Comparison of ENCODE assay signal across 11 cellular contexts in genomic region chr17:21020622-21021021, GRCh38. TPM values are rescaled to one million over a fixed set of nuclear protein-coding genes. Genes with fewer than 3 reads are reported as not detected.
DNase-seq lines count a peak whose midpoint lies in the region; ATAC-seq, FAIRE-seq and TF ChIP-seq lines count a peak whose summit lies in the region.
"Had no signal": no experiment of that assay in that cellular context is flagged by ENCODE, and none has a peak within 500 bp of the region (broad histone marks: within the 10 kb centered on the region; RNA-seq: fewer than 3 reads in every experiment).

No MANE protein-coding gene starts in this region.

- intact Hi-C loops in vagina (cut with DNase I) = no loop called here

- peaks cover 30 to 66% (median 47%) of the 10 kb centered on the region in 10 experiments; a peak in 19 of 20 replicates for H3K4me1 ChIP-seq in BLaER1 treated with 17β-estradiol and CSF1 and Interleukin-3, amounts not matched to agents 10 nM and 100 nM
- H3K4me1 ChIP-seq in trophoblast cell (ENCODE audit: control insufficient read depth in 1 of 2, insufficient read depth in 2 of 2, low read length in 2 of 2) (no peaks in the 10 kb centered on the region), vagina (peaks cover 47% of the 10 kb centered on the region)

- no peak overlapping the region for H3K23ac ChIP-seq in trophoblast cell (ENCODE audit: low read length)

- peaks cover 100% of the 10 kb centered on the region in 11 experiments for H4K20me1 ChIP-seq in BLaER1 treated with 17β-estradiol and CSF1 and Interleukin-3, amounts not matched to agents 10 nM and 100 nM

- H2BK5ac ChIP-seq in trophoblast cell (ENCODE audit: low read depth, low read length, poor library complexity) = no peak overlapping the region

- no peaks in the 10 kb centered on the region for H3K79me1 ChIP-seq in trophoblast cell (ENCODE audit: low read length)

- peak overlapping the region; percentile 41 for H3K4ac ChIP-seq in trophoblast cell (ENCODE audit: low read depth, low read length)

- no peaks in the 10 kb centered on the region for H3K9me3 ChIP-seq in BLaER1 treated with 17β-estradiol and CSF1 and Interleukin-3, amounts not matched to agents 10 nM and 100 nM (replicated peaks in 1 of 11)
- H3K9me3 ChIP-seq in trophoblast cell (ENCODE audit: insufficient read depth, low read depth, low read length) = peaks cover 3% of the 10 kb centered on the region
- no peaks in the 10 kb centered on the region for H3K9me3 ChIP-seq in vagina
- H3K9me3 ChIP-seq: stomach had no signal

- H3K36me3 ChIP-seq in BLaER1 treated with 17β-estradiol and CSF1 and Interleukin-3, amounts not matched to agents 10 nM and 100 nM = peaks cover 98 to 100% (median 99%) of the 10 kb centered on the region in 11 experiments
- H3K36me3 ChIP-seq in trophoblast cell (ENCODE audit: control insufficient read depth in 1 of 2, insufficient read depth in 2 of 2, low read length in 2 of 2) (peaks cover 61 to 77% of the 10 kb centered on the region in 2 experiments), vagina (peaks cover 3 to 81% of the 10 kb centered on the region in 2 donors)

- TF ChIP-seq POLR2A in vagina (IDR thresholded peaks at IDR 0.05) = no peak

- no peak overlapping the region for H2BK120ac ChIP-seq in trophoblast cell (ENCODE audit: insufficient read depth, low read length, poor library complexity)

- no peak for TF ChIP-seq CTCF in vagina (IDR thresholded peaks at IDR 0.05)

- peak overlapping the region in 2 of 10 experiments; percentile 4 to 32; a peak in 2 of 20 replicates for H3K4me3 ChIP-seq in BLaER1 treated with 17β-estradiol and CSF1 and Interleukin-3, amounts not matched to agents 10 nM and 100 nM
- H3K4me3 ChIP-seq in trophoblast cell (ENCODE audit: low read depth, low read length) (no peak overlapping the region), vagina (no peak overlapping the region)
- H3K4me3 ChIP-seq: hepatocyte, PC-9, stomach had no signal

- H4K12ac ChIP-seq in trophoblast cell (ENCODE audit: low read depth, low read length) = no peak overlapping the region

- H3K27ac ChIP-seq in BLaER1 treated with 17β-estradiol and CSF1 and Interleukin-3, amounts not matched to agents 10 nM and 100 nM = peak overlapping the region in 6 of 11 experiments; percentile 5 to 20 (median 12); a peak in 4 of 22 replicates
- H3K27ac ChIP-seq in cingulate gyrus (ENCODE audit: low read depth, low read length) (peak overlapping the region; percentile 57), trophoblast cell (ENCODE audit: low read depth, low read length) (no peak overlapping the region), vagina (no peak overlapping the region)
- H3K27ac ChIP-seq: hepatocyte, PC-9 had no signal

- H2BK12ac ChIP-seq in trophoblast cell (ENCODE audit: low read length) = no peak overlapping the region

- peak overlapping the region in 8 of 11 experiments; percentile 2 to 58 (median 32); a peak in 11 of 22 replicates for H3K9ac ChIP-seq in BLaER1 treated with 17β-estradiol and CSF1 and Interleukin-3, amounts not matched to agents 10 nM and 100 nM
- H3K9ac ChIP-seq in trophoblast cell (ENCODE audit: low read length) = no peak overlapping the region

- no peak overlapping the region for H4K8ac ChIP-seq in trophoblast cell (ENCODE audit: low read depth, low read length)

- H3K4me2 ChIP-seq in BLaER1 treated with 17β-estradiol and CSF1 and Interleukin-3, amounts not matched to agents 10 nM and 100 nM = peak overlapping the region in 9 of 11 experiments; percentile 8 to 84 (median 70); a peak in 17 of 22 replicates
- H3K4me2 ChIP-seq in trophoblast cell (ENCODE audit: low read length) = no peak overlapping the region
- H3K4me2 ChIP-seq: hepatocyte, PC-9 had no signal

- no peak overlapping the region for H2AFZ ChIP-seq in trophoblast cell (ENCODE audit: insufficient read depth, low read length, poor library complexity)
- H2AFZ ChIP-seq: hepatocyte, PC-9 had no signal

- no peak overlapping the region for H3K18ac ChIP-seq in trophoblast cell (ENCODE audit: low read length)

- DNase-seq in trophoblast cell (no peak), frontal cortex (ENCODE audit: low spot score in 2 of 2) (no peak), vagina (ENCODE audit: extremely low spot score in 2 of 2) (no peak), GOT3 (lab: John Stamatoyannopoulos, UW) (no peak), DMS153 treated with DMSO at 0.1 percent for 48 hours (lab: John Stamatoyannopoulos, UW; ENCODE audit: unreplicated experiment) (no peak)
- DNase-seq: PC-9 had no signal

- no CpG with 5 or more reads among the region's 10 CpGs for WGBS in trophoblast cell (ENCODE audit: extremely low coverage, insufficient coverage, insufficient read length)

- H3K14ac ChIP-seq in trophoblast cell (ENCODE audit: low read length) = no peak overlapping the region

- no peak overlapping the region for H4K91ac ChIP-seq in trophoblast cell (ENCODE audit: low read depth, low read length)

- ATAC-seq in GM21390 (IDR thresholded peaks at IDR 0.05; ENCODE audit: unreplicated experiment) = peak; percentile 28

- H3K79me2 ChIP-seq in trophoblast cell (ENCODE audit: control insufficient read depth, insufficient read depth, low read length, poor library complexity) = peaks cover 23% of the 10 kb centered on the region

- no peak overlapping the region for H2AK5ac ChIP-seq in trophoblast cell (ENCODE audit: low read length)

- H3K27me3 ChIP-seq in BLaER1 treated with 17β-estradiol and CSF1 and Interleukin-3, amounts not matched to agents 10 nM and 100 nM = no peaks in the 10 kb centered on the region
- H3K27me3 ChIP-seq in trophoblast cell (ENCODE audit: insufficient read depth, low read length) (no peaks in the 10 kb centered on the region), vagina (no peaks in the 10 kb centered on the region)
- H3K27me3 ChIP-seq: hepatocyte, stomach had no signal

- no peak for FAIRE-seq in frontal cortex (lab: Jason Lieb, UNC)

RNA-seq across cellular contexts. Expression of gene USP22, which starts 22.2 kb away (rescaled TPM):
- polyA plus RNA-seq in trophoblast cell (2013) = 114 and 115 TPM in 2 replicates
- total RNA-seq in frontal cortex = 378 TPM
- 79.1 TPM for total RNA-seq in vagina

Comparison
In these comparisons a context has a peak if more than half of its experiments do, and no peak if none do; other contexts are left out.
1. H3K27ac ChIP-seq: peak in BLaER1 treated with 17β-estradiol and CSF1 and Interleukin-3, amounts not matched to agents 10 nM and 100 nM (6 of 11) and cingulate gyrus (single experiment); none in trophoblast cell (single experiment) and vagina (single experiment).